24 cellular contexts compared by ENCODE assay signal in the genomic region with DNA sequence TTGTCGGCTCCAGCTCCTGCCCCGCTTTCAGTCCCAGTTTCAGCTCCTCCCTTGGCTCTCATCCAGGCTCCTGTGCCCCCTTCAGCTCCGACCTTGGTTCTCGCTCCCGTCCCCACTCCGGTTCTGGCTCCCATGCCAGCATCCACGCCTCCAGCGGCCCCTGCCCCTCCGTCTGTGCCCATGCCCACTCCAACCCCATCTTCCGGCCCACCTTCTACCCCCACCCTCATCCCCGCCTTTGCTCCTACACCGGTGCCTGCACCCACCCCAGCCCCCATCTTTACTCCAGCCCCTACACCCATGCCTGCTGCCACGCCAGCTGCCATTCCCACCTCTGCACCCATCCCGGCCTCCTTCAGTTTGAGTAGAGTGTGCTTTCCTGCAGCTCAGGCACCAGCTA.
"Had no signal": no experiment of that assay in that cellular context is flagged by ENCODE, and none has a peak within 500 bp of the region (broad histone marks: within the 10 kb centered on the region; RNA-seq: fewer than 3 reads in every experiment).

No MANE protein-coding gene starts in this region.

- H3K27me3 Mint-ChIP-seq: naive B cell had no signal

- H3K36me3 ChIP-seq: colonic mucosa had no signal

- DNase-seq: colonic mucosa; cortex of kidney; dermis blood vessel endothelial cell; dorsolateral prefrontal cortex; effector CD4-positive, alpha-beta T cell; effector memory CD4-positive, alpha-beta T cell; foreskin keratinocyte; heart left ventricle; hypothalamus; immature natural killer cell; islet precursor cell; left cardiac atrium; left lung; left ventricle myocardium superior; lower lobe of right lung; mesenchymal stem cell; mucosa of descending colon; naive B cell had no signal

- H3K9me3 Mint-ChIP-seq: immature natural killer cell, mesothelial cell of epicardium, naive B cell had no signal

- FAIRE-seq: endothelial cell of umbilical vein, frontal cortex had no signal

- H3K9me3 ChIP-seq: colonic mucosa, esophagus muscularis mucosa, gastroesophageal sphincter, heart left ventricle, left lung, lower lobe of right lung, mucosa of descending colon had no signal

- H3K4me3 ChIP-seq: colonic mucosa, dorsolateral prefrontal cortex, esophagus muscularis mucosa, gastroesophageal sphincter, heart left ventricle, hepatocyte, left lung, lower lobe of right lung, mucosa of descending colon had no signal

- H3K4me3 Mint-ChIP-seq: immature natural killer cell, mesothelial cell of epicardium, naive B cell had no signal

- H3K27ac ChIP-seq: colonic mucosa, dorsolateral prefrontal cortex, esophagus muscularis mucosa, foreskin keratinocyte, gastroesophageal sphincter, heart left ventricle, hepatocyte, left lung, lower lobe of right lung had no signal

- H3K27ac Mint-ChIP-seq: immature natural killer cell, mesothelial cell of epicardium, naive B cell had no signal

- H3K36me3 Mint-ChIP-seq: immature natural killer cell had no signal

- H3K27me3 ChIP-seq: colonic mucosa, esophagus muscularis mucosa, foreskin keratinocyte, gastroesophageal sphincter, heart left ventricle, hepatocyte, left lung had no signal

- H3K4me1 Mint-ChIP-seq: immature natural killer cell, mesothelial cell of epicardium, naive B cell had no signal

- H3K4me1 ChIP-seq: colonic mucosa, foreskin keratinocyte, left lung, lower lobe of right lung had no signal

- ATAC-seq: foreskin keratinocyte, gastroesophageal sphincter, heart left ventricle, left cardiac atrium, left lung, left ventricle myocardium superior, lower lobe of right lung, mucosa of descending colon had no signal
